In the genomic region with DNA sequence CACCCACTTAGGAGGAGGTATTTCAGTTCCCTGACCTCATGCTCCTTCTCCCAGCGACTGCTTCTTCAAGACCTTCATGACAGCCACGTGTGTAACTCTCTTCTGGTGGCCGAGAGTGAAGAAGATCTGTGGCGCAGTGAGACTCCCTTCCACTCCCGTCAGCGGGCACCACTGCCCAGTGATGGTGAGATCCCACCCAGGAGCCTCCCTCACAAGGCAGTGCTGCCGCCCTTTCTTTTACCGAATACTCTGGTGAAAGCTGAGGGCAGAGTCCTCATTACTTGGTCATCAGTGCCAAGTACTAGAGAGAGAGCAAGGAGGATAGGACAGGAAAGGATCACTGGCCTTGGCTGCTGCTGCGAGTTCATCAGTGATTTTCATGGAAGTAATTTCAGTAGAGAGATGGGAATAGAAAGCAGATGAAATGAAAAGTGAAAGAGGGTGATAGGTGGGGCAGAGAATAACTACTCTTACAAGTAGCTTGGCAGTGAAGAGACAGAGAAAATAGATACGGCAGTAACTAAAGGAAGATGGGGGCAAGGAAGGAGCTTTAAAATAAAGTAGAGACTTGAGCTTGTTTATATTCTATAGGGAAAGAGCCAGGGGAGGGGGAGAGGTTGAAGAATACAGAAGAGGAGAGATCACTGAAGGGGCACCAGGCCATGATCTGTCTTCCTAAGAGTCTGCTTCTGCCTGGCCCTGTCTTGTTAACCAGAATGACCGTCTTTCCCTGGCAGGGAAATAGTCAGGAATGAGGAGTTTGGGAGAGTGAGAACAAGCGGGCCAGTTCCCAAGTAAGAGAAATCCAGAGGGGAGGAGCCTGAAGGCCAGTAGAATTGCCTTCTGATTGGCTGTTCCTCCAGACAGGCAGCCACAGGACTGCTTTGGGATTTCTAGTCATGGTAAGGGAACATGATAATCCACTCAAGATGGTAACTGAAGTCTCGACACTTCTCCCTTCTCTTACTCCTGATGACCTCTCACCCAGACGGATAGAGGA, we compare ENCODE assay signal across 9 cellular contexts. TPM values are rescaled to one million over a fixed set of nuclear protein-coding genes. Genes with fewer than 3 reads are reported as not detected.
DNase-seq lines count a peak whose midpoint lies in the region; ATAC-seq and TF ChIP-seq lines count a peak whose summit lies in the region.
"Had no signal": no experiment of that assay in that cellular context is flagged by ENCODE, and none has a peak within 500 bp of the region (broad histone marks: within the 10 kb centered on the region; RNA-seq: fewer than 3 reads in every experiment).

No MANE protein-coding gene starts in this region.

- ATAC-seq in T-helper 17 cell (no peak), HG03039 (IDR thresholded peaks at IDR 0.05; ENCODE audit: unreplicated experiment) (no peak), HG03045 (IDR thresholded peaks at IDR 0.05; ENCODE audit: unreplicated experiment) (no peak), GM19463 (IDR thresholded peaks at IDR 0.05; ENCODE audit: unreplicated experiment) (no peak)

- DNase-seq in AG10803 (ENCODE audit: low read depth) = peak; percentile 86
- no peak for DNase-seq in T-helper 17 cell
- peak; percentile 78 to 91 for DNase-seq in foreskin fibroblast
- no peak for DNase-seq in activated CD8-positive, alpha-beta memory T cell treated with anti-CD3 and anti-CD28 coated beads for 24 hours
- DNase-seq: NCI-H526 treated with DMSO at 0.1 percent for 48 hours had no signal

- H3K27ac Mint-ChIP-seq in T-helper 17 cell = peak overlapping the region; percentile 84
- peak overlapping the region; percentile 1 to 38 (median 6) for H3K27ac Mint-ChIP-seq in nephron

- no peak for TF ChIP-seq CTCF in AG10803 (conservative IDR thresholded peaks at IDR 0.05; ENCODE audit: low read length)
- TF ChIP-seq CTCF in foreskin fibroblast (IDR thresholded peaks at IDR 0.05; ENCODE audit: low read depth, low read length) = no peak
- TF ChIP-seq CTCF in nephron (IDR thresholded peaks at IDR 0.05; ENCODE audit: unreplicated experiment in 3 of 3) = no peak

- H3K4me3 Mint-ChIP-seq in T-helper 17 cell (no peak overlapping the region), nephron (no peak overlapping the region)

- H3K27me3 Mint-ChIP-seq in T-helper 17 cell (no peaks in the 10 kb centered on the region), nephron (ENCODE audit: low read depth) (no peaks in the 10 kb centered on the region)

- H3K9me3 Mint-ChIP-seq in nephron = no peaks in the 10 kb centered on the region

- H3K9me3 ChIP-seq in T-helper 17 cell (ENCODE audit: control insufficient read depth, low read length, poor library complexity, severe bottlenecking) = no peaks in the 10 kb centered on the region

- H3K4me3 ChIP-seq in AG10803 (ENCODE audit: low read length) (no peak overlapping the region), foreskin fibroblast (ENCODE audit: low read depth in 1 of 2, low read length in 2 of 2) (no peak overlapping the region)

- H3K4me1 Mint-ChIP-seq in T-helper 17 cell (peaks cover 6% of the 10 kb centered on the region), nephron (peaks cover 5% of the 10 kb centered on the region)

- H3K36me3 Mint-ChIP-seq in T-helper 17 cell (ENCODE audit: low read depth) (peaks cover 3% of the 10 kb centered on the region), nephron (ENCODE audit: low read depth) (peaks cover 60% of the 10 kb centered on the region)

RNA-seq across cellular contexts. Expression of gene HYI, which starts 18.3 kb away (rescaled TPM):
- total RNA-seq in T-helper 17 cell = 10 to 100 TPM; 14.8 to 24.1 TPM

RNA-seq across cellular contexts. Expression of gene SZT2, which starts 45.7 kb away (rescaled TPM):
- total RNA-seq in T-helper 17 cell = 10 to 100 TPM; 87.0 to 92.1 TPM

RNA-seq across cellular contexts. Expression of gene MED8, which starts 45.8 kb away (rescaled TPM):
- 10 to 100 TPM; 13.7 to 16.4 TPM for total RNA-seq in T-helper 17 cell

Comparison
In these comparisons a context has a peak if more than half of its experiments do, and no peak if none do; other contexts are left out.
1. DNase-seq: peak in AG10803 (single experiment) and foreskin fibroblast (2 of 2); none in T-helper 17 cell (0 of 3) and activated CD8-positive, alpha-beta memory T cell treated with anti-CD3 and anti-CD28 coated beads for 24 hours (single experiment).